Comparison of ENCODE assay signal across 20 cellular contexts in the genomic region with DNA sequence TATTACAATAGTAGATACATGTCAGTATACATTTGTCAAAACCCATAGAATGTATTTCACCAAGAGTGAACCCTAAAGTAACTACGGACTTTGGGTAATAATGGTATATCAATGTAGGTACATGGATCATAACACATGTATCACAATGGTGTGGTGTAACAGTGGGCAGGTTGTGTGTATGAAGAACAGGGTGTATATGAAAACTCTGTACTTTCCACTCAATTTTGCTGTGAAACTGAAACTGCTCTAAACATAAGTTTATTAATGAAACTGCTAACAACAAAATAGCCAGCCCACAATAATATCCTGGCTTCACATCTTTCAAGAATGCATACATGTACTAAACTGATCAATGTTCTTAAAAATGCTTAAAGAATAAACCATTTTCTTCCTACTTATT.
"Had no signal": no experiment of that assay in that cellular context is flagged by ENCODE, and none has a peak within 500 bp of the region (broad histone marks: within the 10 kb centered on the region; RNA-seq: fewer than 3 reads in every experiment).

No MANE protein-coding gene starts in this region.

- H3K27me3 Mint-ChIP-seq: activated B cell treated with CpG ODN at 0.5 μM for 24 hours; progenitor cell of endocrine pancreas; stimulated activated naive B cell treated with anti-CD40 and anti-IgM and Interleukin-4, amounts not matched to agents 10 μg/mL and 1 μg/mL and 100 μg/mL, for 72 hours had no signal

- ATAC-seq: esophagus mucosa; lower lobe of right lung; natural killer cell; stimulated activated naive B cell treated with anti-CD40 and anti-IgM and Interleukin-4, amounts not matched to agents 10 μg/mL and 1 μg/mL and 100 μg/mL, for 72 hours had no signal

- H3K27ac Mint-ChIP-seq: activated B cell treated with CpG ODN at 0.5 μM for 24 hours, progenitor cell of endocrine pancreas had no signal

- H3K9me3 Mint-ChIP-seq: activated B cell treated with CpG ODN at 0.5 μM for 24 hours; natural killer cell; stimulated activated naive B cell treated with anti-CD40 and anti-IgM and Interleukin-4, amounts not matched to agents 10 μg/mL and 1 μg/mL and 100 μg/mL, for 72 hours had no signal

- H3K4me1 Mint-ChIP-seq: natural killer cell had no signal

- H3K4me3 Mint-ChIP-seq: activated B cell treated with CpG ODN at 0.5 μM for 24 hours; natural killer cell; stimulated activated naive B cell treated with anti-CD40 and anti-IgM and Interleukin-4, amounts not matched to agents 10 μg/mL and 1 μg/mL and 100 μg/mL, for 72 hours had no signal

- DNase-seq: activated B cell treated with CpG ODN at 0.5 μM for 24 hours; activated CD4-positive, alpha-beta T cell treated with anti-CD3 and anti-CD28 coated beads for 4 hours; activated effector memory CD4-positive, alpha-beta T cell treated with anti-CD3 and anti-CD28 coated beads, Interleukin-2, amount 50 U/mL, for 16 hours; activated naive CD4-positive, alpha-beta T cell treated with anti-CD3 and anti-CD28 coated beads, Interleukin-2, amount 50 U/mL, for 16 hours; activated T-cell treated with anti-CD3 and anti-CD28 coated beads, Interleukin-2, amount 50 U/mL, for 48 hours; central memory CD4-positive, alpha-beta T cell; effector memory CD4-positive, alpha-beta T cell; foreskin melanocyte; kidney; lower lobe of right lung; midbrain; natural killer cell; retina; stimulated activated CD4-positive, alpha-beta T cell treated with anti-CD3 and anti-CD28 coated beads, Interleukin-2, amount 100 ng/mL, for 48 hours; stimulated activated CD8-positive, alpha-beta memory T cell treated with anti-CD3 and anti-CD28 coated beads, Interleukin-4, amount 100 ng/mL, for 48 hours; stimulated activated naive B cell treated with anti-CD40 and anti-IgM and Interleukin-4, amounts not matched to agents 10 μg/mL and 1 μg/mL and 100 μg/mL, for 72 hours; T-helper 9 cell; transverse colon had no signal
